In genomic region chr5:87020099-87020934, GRCh38 we compare ENCODE assay signal across 8 cellular contexts.
DNase-seq lines count a peak whose midpoint lies in the region; ATAC-seq and TF ChIP-seq lines count a peak whose summit lies in the region.

No MANE protein-coding gene starts in this region.

- peak; percentile 24 to 36 for DNase-seq in activated T-cell treated with anti-CD3 and anti-CD28 coated beads, Interleukin-2, amount 50 U/mL, for 48 hours
- DNase-seq in activated T-cell treated with anti-CD3 and anti-CD28 coated beads for 4 hours: no peak
- DNase-seq in NB4 (ENCODE audit: low read depth): peak; percentile 31
- no peak for DNase-seq in left lobe of liver (ENCODE audit: low spot score)
- peak; percentile 55 for DNase-seq in ureter (ENCODE audit: low spot score)
- no peak for DNase-seq in NCI-H446 (lab: John Stamatoyannopoulos, UW)

- no peak overlapping the region for H3K4me3 ChIP-seq in NB4 (ENCODE audit: low read depth, low read length)

- no peak for TF ChIP-seq CTCF in NB4 (IDR thresholded peaks at IDR 0.05; ENCODE audit: low read depth, low read length)

- peak overlapping the region; percentile 59 for H3K27ac ChIP-seq in angular gyrus (ENCODE audit: low read depth, low read length)

- TF ChIP-seq POLR2A in NB4 (IDR thresholded peaks at IDR 0.05; ENCODE audit: extremely low read depth, insufficient read length): no peak

- ATAC-seq in HG02623 (IDR thresholded peaks at IDR 0.05; ENCODE audit: unreplicated experiment) (peak; percentile 92), left lobe of liver (peak; percentile 75)

Comparison
In these comparisons a context has a peak if more than half of its experiments do, and no peak if none do; other contexts are left out.
1. DNase-seq: peak in activated T-cell treated with anti-CD3 and anti-CD28 coated beads, Interleukin-2, amount 50 U/mL, for 48 hours (2 of 2), NB4 (single experiment) and ureter (single experiment); none in activated T-cell treated with anti-CD3 and anti-CD28 coated beads for 4 hours (single experiment), left lobe of liver (single experiment) and NCI-H446 (0 of 2).